Comparison of ENCODE assay signal across 8 cellular contexts in genomic region chr3:158801696-158802398, GRCh38. TPM values are rescaled to one million over a fixed set of nuclear protein-coding genes. Genes with fewer than 3 reads are reported as not detected.
DNase-seq lines count a peak whose midpoint lies in the region; ATAC-seq and TF ChIP-seq lines count a peak whose summit lies in the region.

TSS of gene MFSD1 (plus strand) at chr3:158802054. CDS start at chr3:158802153, 99 bp downstream.

- ATAC-seq in GM19328 (IDR thresholded peaks at IDR 0.05; ENCODE audit: unreplicated experiment) (peak; percentile 99), HG03469 (IDR thresholded peaks at IDR 0.05; ENCODE audit: unreplicated experiment) (peak; percentile 92)

- DNase-seq in NCI-H526 treated with DMSO at 0.1 percent for 48 hours (lab: John Stamatoyannopoulos, UW) = peak; percentile 71
- peak; percentile 97 for DNase-seq in activated CD4-positive, alpha-beta T cell treated with anti-CD3 and anti-CD28 coated beads, Interleukin-2, amount 10 ng/mL, durations not matched to agents 24 days and 14 days
- peak; percentile 98 for DNase-seq in colonic mucosa
- DNase-seq in stimulated activated CD4-positive, alpha-beta T cell treated with anti-CD3 and anti-CD28 coated beads, Interleukin-1b, Interleukin-23, amount 100 ng/mL, for 4 hours (ENCODE audit: low read depth in 2 of 2) = peak; percentile 70 to 80

- intact Hi-C loops in activated CD4-positive, alpha-beta T cell treated with anti-CD3 and anti-CD28 coated beads, Interleukin-2, amount 10 ng/mL, durations not matched to agents 24 days and 14 days (cut with micrococcal nuclease) = loop anchor here (5.0 kb wide), 3 partner anchors 160 to 705 kb away; partner anchors contain the start of genes GFM1 and RSRC1
- intact Hi-C loops in colonic mucosa (cut with DNase I) = no loop called here

- H3K36me3 ChIP-seq in BLaER1 (no peaks in the 10 kb centered on the region), colonic mucosa (no peaks in the 10 kb centered on the region)

- no peaks in the 10 kb centered on the region for H3K9me3 Mint-ChIP-seq in activated CD4-positive, alpha-beta T cell treated with anti-CD3 and anti-CD28 coated beads, Interleukin-2, amount 10 ng/mL, durations not matched to agents 24 days and 14 days

- no peaks in the 10 kb centered on the region for H3K27me3 ChIP-seq in BLaER1
- H3K27me3 ChIP-seq in colonic mucosa = no peaks in the 10 kb centered on the region
- H3K27me3 ChIP-seq in layer of hippocampus (ENCODE audit: control insufficient read depth, insufficient read depth, low read length) = no peaks in the 10 kb centered on the region

- H3K27ac ChIP-seq in BLaER1 (peak within 1 kb of the TSS; percentile 78), colonic mucosa (peak within 1 kb of the TSS; percentile 87), layer of hippocampus (ENCODE audit: low read depth, low read length) (peak within 1 kb of the TSS; percentile 72)

- H3K4me1 Mint-ChIP-seq in activated CD4-positive, alpha-beta T cell treated with anti-CD3 and anti-CD28 coated beads, Interleukin-2, amount 10 ng/mL, durations not matched to agents 24 days and 14 days = peaks cover 15% of the 10 kb centered on the region

- H3K36me3 Mint-ChIP-seq in activated CD4-positive, alpha-beta T cell treated with anti-CD3 and anti-CD28 coated beads, Interleukin-2, amount 10 ng/mL, durations not matched to agents 24 days and 14 days (ENCODE audit: low read depth) = peaks cover 7% of the 10 kb centered on the region

- no peaks in the 10 kb centered on the region for H4K20me1 ChIP-seq in BLaER1

- H3K9me3 ChIP-seq in BLaER1 = no peaks in the 10 kb centered on the region
- no peaks in the 10 kb centered on the region for H3K9me3 ChIP-seq in colonic mucosa

- H3K4me3 ChIP-seq in BLaER1 (peak within 1 kb of the TSS; percentile 95), colonic mucosa (peak within 1 kb of the TSS; percentile 81)

- no peak for TF ChIP-seq CTCF in colonic mucosa (IDR thresholded peaks at IDR 0.05)

- peak within 1 kb of the TSS; percentile 86 for H3K27ac Mint-ChIP-seq in activated CD4-positive, alpha-beta T cell treated with anti-CD3 and anti-CD28 coated beads, Interleukin-2, amount 10 ng/mL, durations not matched to agents 24 days and 14 days

- peak within 1 kb of the TSS; percentile 85 for H3K9ac ChIP-seq in BLaER1
- H3K9ac ChIP-seq in colonic mucosa (ENCODE audit: low read depth in 2 of 2, low read length in 2 of 2) = peak within 1 kb of the TSS; percentile 80 to 92

- peak within 1 kb of the TSS; percentile 86 for H3K4me2 ChIP-seq in BLaER1

- peaks cover 15% of the 10 kb centered on the region for H3K27me3 Mint-ChIP-seq in activated CD4-positive, alpha-beta T cell treated with anti-CD3 and anti-CD28 coated beads, Interleukin-2, amount 10 ng/mL, durations not matched to agents 24 days and 14 days

- H3K4me3 Mint-ChIP-seq in activated CD4-positive, alpha-beta T cell treated with anti-CD3 and anti-CD28 coated beads, Interleukin-2, amount 10 ng/mL, durations not matched to agents 24 days and 14 days = peak within 1 kb of the TSS; percentile 88

- H3K4me1 ChIP-seq in BLaER1 = peaks cover 20% of the 10 kb centered on the region
- H3K4me1 ChIP-seq in colonic mucosa = no peaks in the 10 kb centered on the region

RNA-seq across cellular contexts. Expression of gene MFSD1, which starts in this region (rescaled TPM):
- total RNA-seq in activated CD4-positive, alpha-beta T cell treated with anti-CD3 and anti-CD28 coated beads, Interleukin-2, amount 10 ng/mL, durations not matched to agents 24 days and 14 days = 20.4 and 23.2 TPM in 2 replicates
- total RNA-seq in colonic mucosa = 10 to 100 TPM; 51.1 to 54.4 TPM

Comparison
In these comparisons a context has a peak if more than half of its experiments do, and no peak if none do; other contexts are left out.
1. Peak in every context shown above with its lines: DNase-seq, ATAC-seq, H3K4me3 ChIP-seq and H3K27ac ChIP-seq.